1 cellular context compared by ENCODE assay signal in the genomic region with DNA sequence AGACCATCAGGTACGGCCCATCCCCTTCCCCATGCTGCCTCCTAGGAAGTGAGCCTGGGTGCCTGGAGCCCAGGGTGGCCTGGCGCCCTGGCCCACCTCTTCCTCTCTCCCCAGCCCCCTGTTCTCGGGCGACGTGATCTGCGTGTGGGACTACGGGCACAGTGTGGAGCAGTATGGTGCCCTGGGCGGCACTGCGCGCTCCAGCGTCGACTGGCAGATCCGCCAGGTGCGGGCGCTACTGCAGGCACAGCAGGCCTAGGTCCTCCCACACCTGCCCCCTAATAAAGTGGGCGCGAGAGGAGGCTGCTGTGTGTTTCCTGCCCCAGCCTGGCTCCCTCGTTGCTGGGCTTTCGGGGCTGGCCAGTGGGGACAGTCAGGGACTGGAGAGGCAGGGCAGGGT.
TF ChIP-seq lines count a peak whose summit lies in the region.

No MANE protein-coding gene starts in this region.

TF ChIP-seq in HepG2, 621 proteins besides CTCF, POLR2A, EP300 and RAD21:
- TF ChIP-seq NRL (CRISPR knock-in tag; IDR thresholded peaks at IDR 0.05; ENCODE audit: borderline replicate concordance) (no peak), NFKBIZ (CRISPR knock-in tag; IDR thresholded peaks at IDR 0.05) (no peak), ZFX (CRISPR knock-in tag; IDR thresholded peaks at IDR 0.05; ENCODE audit: low read depth) (no peak), HIVEP1 (CRISPR knock-in tag; IDR thresholded peaks at IDR 0.05) (no peak), HNRNPL (IDR thresholded peaks at IDR 0.05; ENCODE audit: low read depth, low read length) (0 out of 2 replicates have a peak, but pooled peaks have one; percentile 35), RBFOX2 (IDR thresholded peaks at IDR 0.05; ENCODE audit: low read depth, low read length) (0 out of 2 replicates have a peak, but pooled peaks have one; percentile 31), ZNF792 (CRISPR knock-in tag; IDR thresholded peaks at IDR 0.05) (no peak), AGO2 (optimal IDR thresholded peaks at IDR 0.05; ENCODE audit: low read depth, low read length) (peak; percentile 57), NFRKB (IDR thresholded peaks at IDR 0.05) (no peak), SRSF1 (optimal IDR thresholded peaks at IDR 0.05; ENCODE audit: low read depth, low read length) (no peak), KLF15 (CRISPR knock-in tag; IDR thresholded peaks at IDR 0.05; ENCODE audit: borderline replicate concordance) (no peak)
- TF ChIP-seq, protein P1, sequence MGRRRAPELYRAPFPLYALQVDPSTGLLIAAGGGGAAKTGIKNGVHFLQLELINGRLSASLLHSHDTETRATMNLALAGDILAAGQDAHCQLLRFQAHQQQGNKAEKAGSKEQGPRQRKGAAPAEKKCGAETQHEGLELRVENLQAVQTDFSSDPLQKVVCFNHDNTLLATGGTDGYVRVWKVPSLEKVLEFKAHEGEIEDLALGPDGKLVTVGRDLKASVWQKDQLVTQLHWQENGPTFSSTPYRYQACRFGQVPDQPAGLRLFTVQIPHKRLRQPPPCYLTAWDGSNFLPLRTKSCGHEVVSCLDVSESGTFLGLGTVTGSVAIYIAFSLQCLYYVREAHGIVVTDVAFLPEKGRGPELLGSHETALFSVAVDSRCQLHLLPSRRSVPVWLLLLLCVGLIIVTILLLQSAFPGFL (CRISPR knock-in tag; IDR thresholded peaks at IDR 0.05), result no peak
